ENCODE assay signal across 8 cellular contexts in the genomic region with DNA sequence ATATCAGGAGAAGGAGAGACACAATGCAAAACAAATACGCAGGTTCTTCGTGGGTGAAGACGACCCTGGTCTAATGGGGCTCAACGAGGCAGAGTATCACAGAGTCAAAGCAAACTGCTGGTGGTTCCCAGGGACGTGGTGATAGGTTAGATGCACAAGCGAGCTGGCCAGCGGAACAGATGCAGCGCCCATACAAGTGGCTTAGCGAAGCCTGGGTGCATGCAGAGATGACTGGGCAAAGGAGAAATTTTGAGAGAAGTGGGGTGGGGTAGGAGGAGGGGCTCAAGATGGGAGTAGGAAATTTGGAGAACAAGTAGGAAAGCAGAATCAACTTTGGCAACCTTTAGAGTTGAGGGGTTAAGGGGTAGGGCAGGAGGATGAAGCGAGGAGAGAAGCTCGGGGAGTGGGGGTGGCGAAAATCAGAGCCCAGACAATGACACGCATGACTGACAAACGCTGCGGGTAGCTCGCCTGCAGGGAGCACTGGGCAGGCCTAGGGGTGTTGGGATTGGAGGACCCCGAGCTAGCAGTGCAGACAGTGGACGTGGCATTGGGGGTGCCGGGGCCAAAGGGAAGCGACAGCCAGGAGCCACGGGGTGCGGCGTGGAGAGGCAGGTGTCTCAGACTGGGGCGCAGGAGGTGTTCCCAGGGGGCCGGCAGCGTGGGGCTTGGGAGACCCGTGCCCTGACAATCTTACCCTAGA. TPM values are rescaled to one million over a fixed set of nuclear protein-coding genes. Genes with fewer than 3 reads are reported as not detected.
DNase-seq lines count a peak whose midpoint lies in the region; ATAC-seq and TF ChIP-seq lines count a peak whose summit lies in the region.

No MANE protein-coding gene starts in this region.

- peak overlapping the region; percentile 70 to 96 for H3K4me3 ChIP-seq in tibial artery

- intact Hi-C loops in tibial artery (cut with DNase I; ENCODE audit: low total_unique reads) = no loop called here

- peak overlapping the region; percentile 85 for H3K27ac Mint-ChIP-seq in activated CD8-positive, alpha-beta memory T cell treated with anti-CD3 and anti-CD28 coated beads, Interleukin-2, amount 10 ng/mL, durations not matched to agents 7 days and 5 days
- H3K27ac Mint-ChIP-seq in naive thymus-derived CD8-positive, alpha-beta T cell = peak overlapping the region; percentile 93 to 98 (median 96)

- H3K27me3 ChIP-seq in tibial artery = no peaks in the 10 kb centered on the region

- peaks cover 28% of the 10 kb centered on the region for H3K4me1 Mint-ChIP-seq in activated CD8-positive, alpha-beta memory T cell treated with anti-CD3 and anti-CD28 coated beads, Interleukin-2, amount 10 ng/mL, durations not matched to agents 7 days and 5 days
- peaks cover 22 to 42% (median 41%) of the 10 kb centered on the region in 4 donors for H3K4me1 Mint-ChIP-seq in naive thymus-derived CD8-positive, alpha-beta T cell

- H3K36me3 Mint-ChIP-seq in activated CD8-positive, alpha-beta memory T cell treated with anti-CD3 and anti-CD28 coated beads, Interleukin-2, amount 10 ng/mL, durations not matched to agents 7 days and 5 days = peaks cover 12% of the 10 kb centered on the region
- H3K36me3 Mint-ChIP-seq in naive thymus-derived CD8-positive, alpha-beta T cell = peaks cover 0 to 16% (median 4%) of the 10 kb centered on the region in 3 donors

- POLR2A ChIA-PET in naive thymus-derived CD8-positive, alpha-beta T cell (lab: Charles Lee) = interaction anchor here (0.9 to 2.3 kb wide), 5 partner anchors 12 to 971 kb away, joined by 3 to 19 read pairs (median 4); a partner anchor contains a TSS

- H3K4me1 ChIP-seq in tibial artery = peaks cover 0 to 41% (median 16%) of the 10 kb centered on the region in 4 donors

- peak; percentile 56 for ATAC-seq in HG02759 (IDR thresholded peaks at IDR 0.05; ENCODE audit: unreplicated experiment)
- peak; percentile 59 for ATAC-seq in activated CD8-positive, alpha-beta memory T cell treated with anti-CD3 and anti-CD28 coated beads, Interleukin-2, amount 10 ng/mL, durations not matched to agents 7 days and 5 days
- peak; percentile 43 for ATAC-seq in esophagus mucosa
- ATAC-seq in naive thymus-derived CD8-positive, alpha-beta T cell = peak; percentile 41 to 51

- no peak for TF ChIP-seq CTCF in tibial artery (IDR thresholded peaks at IDR 0.05)

- H3K27ac ChIP-seq in tibial artery = peak overlapping the region; percentile 81 to 92

- H3K36me3 ChIP-seq in tibial artery = peaks cover 0 to 11% (median 0%) of the 10 kb centered on the region in 3 donors

- H3K9me3 ChIP-seq in tibial artery = no peaks in the 10 kb centered on the region

- peak overlapping the region; percentile 86 for H3K4me3 Mint-ChIP-seq in activated CD8-positive, alpha-beta memory T cell treated with anti-CD3 and anti-CD28 coated beads, Interleukin-2, amount 10 ng/mL, durations not matched to agents 7 days and 5 days
- H3K4me3 Mint-ChIP-seq in naive thymus-derived CD8-positive, alpha-beta T cell = peak overlapping the region; percentile 89 to 100 (median 98)

- H3K9me3 Mint-ChIP-seq in activated CD8-positive, alpha-beta memory T cell treated with anti-CD3 and anti-CD28 coated beads, Interleukin-2, amount 10 ng/mL, durations not matched to agents 7 days and 5 days (ENCODE audit: low read depth) = no peaks in the 10 kb centered on the region
- H3K9me3 Mint-ChIP-seq in naive thymus-derived CD8-positive, alpha-beta T cell = no peaks in the 10 kb centered on the region

- CTCF ChIA-PET in activated CD8-positive, alpha-beta memory T cell treated with anti-CD3 and anti-CD28 coated beads, Interleukin-2, amount 10 ng/mL, durations not matched to agents 7 days and 5 days (lab: Charles Lee) = interaction anchor here (0.7 to 2.5 kb wide), 9 partner anchors 10 to 280 kb away, joined by 3 to 20 read pairs (median 3); a partner anchor contains a TSS

- peak; percentile 10 to 25 for DNase-seq in activated CD4-positive, alpha-beta T cell treated with anti-CD3 and anti-CD28 coated beads for 24 hours (ENCODE audit: low read depth in 2 of 2)
- DNase-seq in activated CD4-positive, alpha-beta T cell treated with anti-CD3 and anti-CD28 coated beads for 1 hour = no peak
- peak; percentile 43 for DNase-seq in NCI-H146 treated with DMSO at 0.1 percent for 48 hours (lab: John Stamatoyannopoulos, UW; ENCODE audit: unreplicated experiment)
- peak; percentile 79 for DNase-seq in activated CD8-positive, alpha-beta memory T cell treated with anti-CD3 and anti-CD28 coated beads, Interleukin-2, amount 10 ng/mL, durations not matched to agents 7 days and 5 days
- peak in 4 of 10 donors; percentile 3 to 22 (median 14) for DNase-seq in naive thymus-derived CD8-positive, alpha-beta T cell
- DNase-seq in tibial artery = peak in 1 of 2 donors; percentile 49

- H3K27me3 Mint-ChIP-seq in activated CD8-positive, alpha-beta memory T cell treated with anti-CD3 and anti-CD28 coated beads, Interleukin-2, amount 10 ng/mL, durations not matched to agents 7 days and 5 days = no peaks in the 10 kb centered on the region
- H3K27me3 Mint-ChIP-seq in naive thymus-derived CD8-positive, alpha-beta T cell = peaks cover 0 to 3% (median 0%) of the 10 kb centered on the region in 5 donors

RNA-seq across cellular contexts. Expression of a gene that starts 0.5 kb away (rescaled TPM):
- 10 to 100 TPM; 36.1 to 51.7 TPM for total RNA-seq in activated CD8-positive, alpha-beta memory T cell treated with anti-CD3 and anti-CD28 coated beads, Interleukin-2, amount 10 ng/mL, durations not matched to agents 7 days and 5 days
- 41.4 TPM for total RNA-seq in esophagus mucosa
- total RNA-seq in naive thymus-derived CD8-positive, alpha-beta T cell = 10 to 100 TPM; 24.0 to 26.9 TPM
- polyA plus RNA-seq in naive thymus-derived CD8-positive, alpha-beta T cell = 10 to 100 TPM in 2 of 3 donors, 1 to 10 TPM in 1; 9.5 to 14.9 (median 13.4) TPM
